Comparison of ENCODE assay signal across 17 cellular contexts in the genomic region with DNA sequence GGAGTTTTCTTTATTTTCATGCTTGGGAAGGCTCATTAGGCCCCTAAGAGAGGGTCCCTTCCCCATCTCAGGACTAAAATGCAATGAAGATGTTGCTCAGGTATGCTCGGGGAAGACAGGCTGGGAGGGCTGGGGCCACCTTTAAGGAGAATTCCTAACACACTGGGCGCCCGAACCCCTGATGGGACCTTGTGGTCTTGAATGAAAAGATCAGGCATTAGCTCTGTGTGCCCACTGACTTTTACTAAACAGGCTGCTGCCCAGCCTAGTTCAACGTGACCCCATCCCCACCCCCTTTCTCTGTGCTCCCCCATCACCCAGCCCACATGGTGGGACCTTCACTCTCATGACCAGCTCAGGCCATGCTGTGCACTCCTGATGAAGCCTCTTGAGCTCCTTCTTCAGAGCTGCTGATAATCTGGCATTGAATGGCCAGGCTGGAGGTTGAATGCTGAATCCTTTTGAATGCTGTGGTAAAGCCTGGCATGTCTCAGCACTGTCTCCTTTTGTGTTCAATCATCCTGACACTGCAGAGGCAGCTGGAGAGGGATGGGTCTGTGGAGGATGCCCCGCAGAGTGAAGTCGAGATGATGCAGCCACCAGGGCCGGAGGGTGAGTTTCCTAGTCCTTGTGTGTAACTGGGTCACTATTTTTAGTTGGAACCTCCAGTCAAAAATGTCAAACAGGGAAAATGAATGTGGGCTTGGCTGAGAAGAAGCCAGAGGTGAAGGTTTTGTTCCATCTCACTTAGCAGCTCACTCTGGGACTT.
A peak's percentile ranks its signal among the peaks of the same experiment; 100 is the strongest.
DNase-seq lines count a peak whose midpoint lies in the region; ATAC-seq, FAIRE-seq and TF ChIP-seq lines count a peak whose summit lies in the region.
"Had no signal": no experiment of that assay in that cellular context is flagged by ENCODE, and none has a peak within 500 bp of the region (broad histone marks: within the 10 kb centered on the region; RNA-seq: fewer than 3 reads in every experiment).

No MANE protein-coding gene starts in this region.

- H3K36me3 ChIP-seq in kidney (ENCODE audit: control insufficient read depth in 1 of 2, insufficient read depth in 2 of 2, low read length in 2 of 2) (no peaks in the 10 kb centered on the region), neuronal stem cell (replicated peaks in 1 of 2; ENCODE audit: control insufficient read depth in 2 of 2, insufficient read depth in 2 of 2, low read length in 2 of 2) (no peaks in the 10 kb centered on the region), vagina (no peaks in the 10 kb centered on the region), Caco-2 (ENCODE audit: control insufficient read depth, insufficient read depth, low read length) (no peaks in the 10 kb centered on the region)
- H3K36me3 ChIP-seq: MG63 had no signal

- TF ChIP-seq POLR2A in vagina (IDR thresholded peaks at IDR 0.05) = no peak

- H3K4ac ChIP-seq in H9 (ENCODE audit: low read depth, low read length) (no peak overlapping the region), neuronal stem cell (ENCODE audit: low read length) (no peak overlapping the region)

- H3K18ac ChIP-seq in H9 (ENCODE audit: insufficient read length, low read depth, low read length) = no peak overlapping the region
- H3K18ac ChIP-seq in neuronal stem cell (ENCODE audit: low read length) = no peak overlapping the region

- H2BK15ac ChIP-seq in H9 (ENCODE audit: low read depth, low read length) (no peak overlapping the region), neuronal stem cell (ENCODE audit: low read length) (peak overlapping the region; percentile 30)

- H3K9me3 Mint-ChIP-seq in H9 = peaks cover 0 to 5% of the 10 kb centered on the region in 2 experiments; a peak in 3 of 5 replicates
- peaks cover 3% of the 10 kb centered on the region for H3K9me3 Mint-ChIP-seq in Caco-2 (ENCODE audit: unreplicated experiment)
- H3K9me3 Mint-ChIP-seq: HFFc6 had no signal

- H4K8ac ChIP-seq in H9 (replicated peaks; ENCODE audit: insufficient read length, low read depth, low read length) = no peak overlapping the region
- H4K8ac ChIP-seq in neuronal stem cell (ENCODE audit: low read depth, low read length) = no peak overlapping the region

- no peak overlapping the region for H3K4me3 Mint-ChIP-seq in H9
- no peak overlapping the region for H3K4me3 Mint-ChIP-seq in Caco-2 (ENCODE audit: unreplicated experiment)
- H3K4me3 Mint-ChIP-seq: HFFc6 had no signal

- no peak overlapping the region for H4K91ac ChIP-seq in H9 (ENCODE audit: insufficient read length, low read depth, low read length)
- H4K91ac ChIP-seq in neuronal stem cell (ENCODE audit: low read depth, low read length, poor library complexity) = peak overlapping the region; percentile 44

- ATAC-seq in activated CD4-positive, CD25-positive, alpha-beta regulatory T cell treated with anti-CD3 and anti-CD28 coated beads, Interleukin-2, amount 50 U/mL, for 24 hours = no peak
- ATAC-seq in HG02588 (IDR thresholded peaks at IDR 0.05; ENCODE audit: unreplicated experiment) (no peak), GM18519 (IDR thresholded peaks at IDR 0.05; ENCODE audit: low FRiP score, unreplicated experiment) (no peak)
- ATAC-seq: GM12878 had no signal

- H3K4me1 Mint-ChIP-seq in H9 (peaks cover 24 to 33% of the 10 kb centered on the region in 2 experiments), Caco-2 (ENCODE audit: low read depth, unreplicated experiment) (no peaks in the 10 kb centered on the region)

- no peak overlapping the region for H2AFZ ChIP-seq in H9 (ENCODE audit: low read length)
- no peak overlapping the region for H2AFZ ChIP-seq in neuronal stem cell (ENCODE audit: low read length)

- H4K20me1 ChIP-seq in H9 (ENCODE audit: control insufficient read depth, insufficient read depth, insufficient read length) = no peaks in the 10 kb centered on the region

- intact Hi-C loops in kidney (cut with DNase I) (no loop called here), vagina (cut with DNase I) (loop anchor here (10.0 kb wide), 1 partner anchor 91 kb away; no protein-coding TSS in a partner anchor), Caco-2 (cut with micrococcal nuclease; ENCODE audit: unreplicated experiment) (no loop called here)

- no peaks in the 10 kb centered on the region for H3K79me2 ChIP-seq in H9 (ENCODE audit: insufficient read depth, low read length)

- no peaks in the 10 kb centered on the region for H3K9me3 ChIP-seq in H9 (ENCODE audit: control insufficient read depth, low read depth, low read length)
- H3K9me3 ChIP-seq in kidney (ENCODE audit: control insufficient read depth in 1 of 2, low read length in 2 of 2) = no peaks in the 10 kb centered on the region
- no peaks in the 10 kb centered on the region for H3K9me3 ChIP-seq in neuronal stem cell (replicated peaks in 1 of 2; ENCODE audit: control insufficient read depth in 2 of 2, insufficient read depth in 1 of 2, low read depth in 1 of 2, low read length in 2 of 2)
- H3K9me3 ChIP-seq in vagina = no peaks in the 10 kb centered on the region
- no peaks in the 10 kb centered on the region; the same call in 1 of the 2 replicates for H3K9me3 ChIP-seq in Caco-2
- H3K9me3 ChIP-seq: MG63 had no signal

- H3K23ac ChIP-seq in H9 (ENCODE audit: insufficient read length, low read depth, low read length) = no peak overlapping the region
- H3K23ac ChIP-seq in neuronal stem cell (ENCODE audit: low read depth, low read length, poor library complexity) = no peak overlapping the region

- H3K27me3 Mint-ChIP-seq in H9 (ENCODE audit: low read depth) (peaks cover 2% of the 10 kb centered on the region; the same call in 1 of the 2 replicates), Caco-2 (ENCODE audit: insufficient read depth, unreplicated experiment) (peaks cover under 1% of the 10 kb centered on the region)

- H3K9ac ChIP-seq in H9 (ENCODE audit: extremely low read depth, insufficient read length, low read length) (no peak overlapping the region), kidney (ENCODE audit: low read length in 2 of 2) (no peak overlapping the region), neuronal stem cell (ENCODE audit: low read depth, low read length, poor library complexity) (no peak overlapping the region)

- H3K56ac ChIP-seq in H9 (ENCODE audit: insufficient read length, low read depth, low read length) = no peak overlapping the region

- no peak for FAIRE-seq in kidney (lab: Jason Lieb, UNC)
- FAIRE-seq: GM12878, GM18507, RCC 7860 had no signal

- peak overlapping the region in 2 of 3 experiments; percentile 62 to 78; a peak in 4 of 7 replicates for H3K27ac Mint-ChIP-seq in H9
- H3K27ac Mint-ChIP-seq in Caco-2 (ENCODE audit: unreplicated experiment) = no peak overlapping the region
- H3K27ac Mint-ChIP-seq: HFFc6 had no signal

- no peak overlapping the region for H3K4me3 ChIP-seq in kidney (ENCODE audit: low read length in 2 of 2)
- H3K4me3 ChIP-seq in neuronal stem cell (ENCODE audit: low read length in 2 of 2) = no peak overlapping the region
- H3K4me3 ChIP-seq in vagina = no peak overlapping the region
- no peak overlapping the region for H3K4me3 ChIP-seq in Caco-2 (ENCODE audit: low read depth, low read length)
- H3K4me3 ChIP-seq: GM12878, MG63 had no signal

- H3K27ac ChIP-seq in H9 (ENCODE audit: insufficient read length, low read depth, low read length) (no peak overlapping the region), kidney (ENCODE audit: low read depth in 2 of 2, low read length in 2 of 2) (no peak overlapping the region), neuronal stem cell (replicated peaks; ENCODE audit: low read length) (no peak overlapping the region), vagina (peak overlapping the region; percentile 66)

- no peak overlapping the region for H3K4me2 ChIP-seq in H9 (ENCODE audit: insufficient read depth, insufficient read length, low read length)
- peak overlapping the region; percentile 29 for H3K4me2 ChIP-seq in neuronal stem cell (ENCODE audit: insufficient read depth, low read length, poor library complexity, severe bottlenecking)

- H2BK120ac ChIP-seq in H9 (ENCODE audit: low read depth, low read length, poor library complexity, severe bottlenecking) = no peak overlapping the region
- no peak overlapping the region for H2BK120ac ChIP-seq in neuronal stem cell (ENCODE audit: low read depth, low read length)

- H2BK5ac ChIP-seq in H9 (ENCODE audit: insufficient read length, low read length) = no peak overlapping the region
- no peak overlapping the region for H2BK5ac ChIP-seq in neuronal stem cell (ENCODE audit: low read length)

- H3K36me3 Mint-ChIP-seq in H9 (ENCODE audit: insufficient read depth in 1 of 3, low read depth in 3 of 3) = peaks cover 0 to 2% (median 0%) of the 10 kb centered on the region in 3 experiments; a peak in 1 of 7 replicates
- no peaks in the 10 kb centered on the region for H3K36me3 Mint-ChIP-seq in Caco-2 (ENCODE audit: insufficient read depth, unreplicated experiment)

- no peak overlapping the region for H3T11ph ChIP-seq in H9 (ENCODE audit: low read length)

- CTCF ChIA-PET in Caco-2 (lab: Charles Lee) = no interaction called here

- no CpG with 5 or more reads among the region's 7 CpGs for WGBS in H9 (ENCODE audit: extremely low coverage, insufficient read length, low lambda C conversion rate)
- WGBS in neuronal stem cell (ENCODE audit: extremely low coverage in 2 of 2, insufficient read length in 2 of 2, insufficient replicate concordance in 1 of 2), 2 donors = no CpG with 5 or more reads among the region's 7 CpGs

- H2AK5ac ChIP-seq in H9 (ENCODE audit: insufficient read length, low read length) = no peak overlapping the region
- peak overlapping the region; percentile 66 for H2AK5ac ChIP-seq in neuronal stem cell (ENCODE audit: low read depth, low read length)

- H3K27me3 ChIP-seq in H9 (ENCODE audit: insufficient read depth, low read length) = no peaks in the 10 kb centered on the region
- H3K27me3 ChIP-seq in neuronal stem cell (ENCODE audit: control insufficient read depth in 3 of 3, insufficient read depth in 3 of 3, low read depth in 1 of 3, low read length in 3 of 3) = no peaks in the 10 kb centered on the region
- H3K27me3 ChIP-seq in vagina = no peaks in the 10 kb centered on the region
- no peaks in the 10 kb centered on the region for H3K27me3 ChIP-seq in Caco-2 (replicated peaks; ENCODE audit: control insufficient read depth, insufficient read depth, low read length)
- H3K27me3 ChIP-seq: MG63 had no signal

- no TSS peak for BruUV-seq in Caco-2 (replicated peaks; lab: Mats Ljungman, UMichigan)

- POLR2A ChIA-PET in Caco-2 (lab: Charles Lee) = no interaction called here

- H2BK20ac ChIP-seq in H9 (ENCODE audit: low read depth, low read length, poor library complexity, severe bottlenecking) = no peak overlapping the region

- H3K79me1 ChIP-seq in H9 (ENCODE audit: insufficient read depth, low read depth, low read length, poor library complexity, severe bottlenecking) = no peaks in the 10 kb centered on the region
- no peaks in the 10 kb centered on the region for H3K79me1 ChIP-seq in neuronal stem cell (ENCODE audit: low read depth, low read length)

- no peaks in the 10 kb centered on the region for H3K23me2 ChIP-seq in H9 (ENCODE audit: insufficient read length, low read depth, low read length, poor library complexity, severe bottlenecking)

- TF ChIP-seq CTCF in H9 (conservative IDR thresholded peaks at IDR 0.05) (no peak), kidney (IDR thresholded peaks at IDR 0.05; ENCODE audit: borderline replicate concordance, extremely low read depth, insufficient read depth) (no peak), vagina (IDR thresholded peaks at IDR 0.05) (no peak), Caco-2 (IDR thresholded peaks at IDR 0.05; ENCODE audit: insufficient read depth in 1 of 2, low read depth in 1 of 2, low read length in 1 of 2, severe bottlenecking in 1 of 2, unreplicated experiment in 1 of 2) (no peak)

- H2BK12ac ChIP-seq in H9 (ENCODE audit: insufficient read length, low read depth, low read length) (no peak overlapping the region), neuronal stem cell (ENCODE audit: low read length) (no peak overlapping the region)

- H3K14ac ChIP-seq in H9 (ENCODE audit: insufficient read depth, low read length) = no peak overlapping the region
- H3K14ac ChIP-seq in neuronal stem cell (ENCODE audit: low read length) = no peak overlapping the region

- DNase-seq in H9 = no peak
- DNase-seq in kidney = peak; percentile 26
- DNase-seq in neuronal stem cell (ENCODE audit: low spot score) = no peak
- DNase-seq in vagina (ENCODE audit: extremely low spot score in 2 of 2) = no peak
- no peak for DNase-seq in Caco-2
- DNase-seq: HFFc6, MG63, NCI-H1092 treated with DMSO at 0.1 percent for 48 hours, NCI-H187, NCI-H510A treated with DMSO at 0.1 percent for 48 hours, SHP77 treated with DMSO at 0.1 percent for 48 hours had no signal

- H3K4me1 ChIP-seq in H9 (ENCODE audit: insufficient read depth, low read length) (no peaks in the 10 kb centered on the region; the same call in 1 of the 2 replicates), kidney (ENCODE audit: control insufficient read depth in 1 of 2, insufficient read depth in 1 of 2, low read depth in 1 of 2, low read length in 2 of 2) (peaks cover 5 to 23% of the 10 kb centered on the region in 2 donors), neuronal stem cell (ENCODE audit: control insufficient read depth in 2 of 2, insufficient read depth in 1 of 2, low read depth in 1 of 2, low read length in 2 of 2) (peaks cover 0 to 12% of the 10 kb centered on the region in 2 donors), vagina (peaks cover 45% of the 10 kb centered on the region), Caco-2 (no peaks in the 10 kb centered on the region)

- no peak overlapping the region for H4K5ac ChIP-seq in H9 (ENCODE audit: insufficient read length, low read depth, low read length)
